ENCODE assay signal across 8 cellular contexts in the genomic region with DNA sequence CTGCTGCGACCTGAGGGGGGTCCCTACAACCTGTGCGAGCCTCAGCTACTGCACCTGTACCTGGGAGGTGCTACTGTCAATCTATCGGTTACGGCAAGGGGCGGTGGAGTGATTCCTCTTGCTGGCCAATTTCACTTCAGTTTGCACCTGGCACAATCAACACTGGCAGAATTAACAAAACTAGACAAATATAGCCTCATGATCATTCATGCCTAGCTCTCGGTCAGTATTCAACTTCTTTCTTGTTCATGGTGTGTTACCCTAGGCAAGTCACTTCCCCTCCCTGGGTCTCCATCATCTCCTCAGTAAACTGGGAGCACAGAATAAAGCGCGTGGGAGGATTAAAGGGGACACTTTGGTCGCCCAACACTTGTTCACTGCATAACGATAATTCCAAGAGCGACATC. TPM values are rescaled to one million over a fixed set of nuclear protein-coding genes. Genes with fewer than 3 reads are reported as not detected.
DNase-seq lines count a peak whose midpoint lies in the region; ATAC-seq and TF ChIP-seq lines count a peak whose summit lies in the region.

No MANE protein-coding gene starts in this region.

- no peaks in the 10 kb centered on the region for H3K27me3 ChIP-seq in left ventricle myocardium inferior (ENCODE audit: low read depth)
- H3K27me3 ChIP-seq in iPS-15b (ENCODE audit: control insufficient read depth, insufficient read depth, low read length): no peaks in the 10 kb centered on the region
- no peaks in the 10 kb centered on the region for H3K27me3 ChIP-seq in subcutaneous abdominal adipose tissue (ENCODE audit: control insufficient read depth in 5 of 5, insufficient read depth in 4 of 5, low read length in 5 of 5)

- ATAC-seq in Right ventricle myocardium inferior: no peak
- no peak for ATAC-seq in WTC11
- ATAC-seq in GM21825 (IDR thresholded peaks at IDR 0.05; ENCODE audit: unreplicated experiment): no peak

- H3K4me3 Mint-ChIP-seq in WTC11: peak overlapping the region; percentile 98

- DNase-seq in left ventricle myocardium inferior (no peak), Right ventricle myocardium inferior (ENCODE audit: missing footprints) (no peak), WTC11 (ENCODE audit: low spot score) (no peak), NCI-H510A treated with DMSO at 0.1 percent for 48 hours (lab: John Stamatoyannopoulos, UW) (no peak), midbrain (lab: John Stamatoyannopoulos, UW) (no peak)

- H3K36me3 Mint-ChIP-seq in WTC11: peaks cover 19% of the 10 kb centered on the region

- peaks cover 56% of the 10 kb centered on the region for H3K4me1 Mint-ChIP-seq in WTC11

- peak overlapping the region; percentile 94 for H3K27ac Mint-ChIP-seq in WTC11

- H3K36me3 ChIP-seq in left ventricle myocardium inferior (peaks cover 14% of the 10 kb centered on the region), iPS-15b (ENCODE audit: control insufficient read depth, insufficient read depth, low read length) (peaks cover 17% of the 10 kb centered on the region), subcutaneous abdominal adipose tissue (ENCODE audit: control insufficient read depth in 5 of 5, insufficient read depth in 5 of 5, low read length in 5 of 5) (peaks cover 0 to 21% (median 5%) of the 10 kb centered on the region in 5 donors)

- no peaks in the 10 kb centered on the region for H3K9me3 ChIP-seq in left ventricle myocardium inferior (replicated peaks)
- no peaks in the 10 kb centered on the region for H3K9me3 ChIP-seq in iPS-15b (ENCODE audit: control insufficient read depth, insufficient read depth, low read length)
- no peaks in the 10 kb centered on the region for H3K9me3 ChIP-seq in subcutaneous abdominal adipose tissue (ENCODE audit: control insufficient read depth in 5 of 5, low read length in 5 of 5)

- H3K4me1 ChIP-seq in left ventricle myocardium inferior: peaks cover 76% of the 10 kb centered on the region
- H3K4me1 ChIP-seq in iPS-15b (ENCODE audit: control insufficient read depth, insufficient read depth, low read length): peaks cover 14% of the 10 kb centered on the region
- peaks cover 10 to 52% (median 47%) of the 10 kb centered on the region in 5 donors for H3K4me1 ChIP-seq in subcutaneous abdominal adipose tissue (ENCODE audit: control insufficient read depth in 5 of 5, insufficient read depth in 5 of 5, low read length in 5 of 5)

- H3K4me3 ChIP-seq in left ventricle myocardium inferior (peak overlapping the region; percentile 72), iPS-15b (ENCODE audit: low read depth, low read length) (peak overlapping the region; percentile 82), subcutaneous abdominal adipose tissue (ENCODE audit: low read depth in 1 of 5, low read length in 5 of 5) (peak overlapping the region; percentile 85 to 90 (median 87))

- H3K9ac ChIP-seq in iPS-15b (ENCODE audit: low read depth, low read length) (peak overlapping the region; percentile 85), subcutaneous abdominal adipose tissue (ENCODE audit: low read length in 5 of 5) (peak overlapping the region; percentile 64 to 85 (median 81))

- no peaks in the 10 kb centered on the region for H3K9me3 Mint-ChIP-seq in WTC11

- H3K27me3 Mint-ChIP-seq in WTC11 (ENCODE audit: low read depth): peaks cover 2% of the 10 kb centered on the region; the same call in 1 of the 2 replicates

- CTCF ChIA-PET in WTC11 (lab: Charles Lee): interaction anchor here (0.6 kb wide), 1 partner anchor 820 kb away, joined by 6 read pairs; no protein-coding TSS in a partner anchor

- POLR2A ChIA-PET in WTC11 (lab: Charles Lee): interaction anchor here (0.6 kb wide), 1 partner anchor 140 kb away, joined by 4 read pairs; no protein-coding TSS in a partner anchor

- TF ChIP-seq CTCF in left ventricle myocardium inferior (IDR thresholded peaks at IDR 0.05; ENCODE audit: borderline replicate concordance): no peak
- no peak for TF ChIP-seq CTCF in WTC11 (IDR thresholded peaks at IDR 0.05)

- intact Hi-C loops in left ventricle myocardium inferior (cut with micrococcal nuclease) (no loop called here), Right ventricle myocardium inferior (cut with DNase I) (loop anchor here (5.0 kb wide), 1 partner anchor 153 kb away; the partner anchor contains the start of gene OCEL1)

- H3K27ac ChIP-seq in left ventricle myocardium inferior (replicated peaks) (peak overlapping the region; percentile 73), subcutaneous abdominal adipose tissue (ENCODE audit: low read depth, low read length) (peak overlapping the region; percentile 65)

TF ChIP-seq in WTC11, 78 proteins besides CTCF, POLR2A, EP300 and RAD21:
- TF ChIP-seq ZBTB43 (CRISPR knock-in tag; IDR thresholded peaks at IDR 0.05) (no peak), ATF6 (CRISPR knock-in tag; IDR thresholded peaks at IDR 0.05) (no peak), FOXK1 (CRISPR knock-in tag; IDR thresholded peaks at IDR 0.05) (no peak), IRF2 (CRISPR knock-in tag; IDR thresholded peaks at IDR 0.05; ENCODE audit: borderline replicate concordance, low read depth) (no peak), CREM (CRISPR knock-in tag; IDR thresholded peaks at IDR 0.05) (no peak), NFYB (CRISPR knock-in tag; conservative IDR thresholded peaks at IDR 0.05; ENCODE audit: low read depth) (no peak)
- TF ChIP-seq, protein P1, sequence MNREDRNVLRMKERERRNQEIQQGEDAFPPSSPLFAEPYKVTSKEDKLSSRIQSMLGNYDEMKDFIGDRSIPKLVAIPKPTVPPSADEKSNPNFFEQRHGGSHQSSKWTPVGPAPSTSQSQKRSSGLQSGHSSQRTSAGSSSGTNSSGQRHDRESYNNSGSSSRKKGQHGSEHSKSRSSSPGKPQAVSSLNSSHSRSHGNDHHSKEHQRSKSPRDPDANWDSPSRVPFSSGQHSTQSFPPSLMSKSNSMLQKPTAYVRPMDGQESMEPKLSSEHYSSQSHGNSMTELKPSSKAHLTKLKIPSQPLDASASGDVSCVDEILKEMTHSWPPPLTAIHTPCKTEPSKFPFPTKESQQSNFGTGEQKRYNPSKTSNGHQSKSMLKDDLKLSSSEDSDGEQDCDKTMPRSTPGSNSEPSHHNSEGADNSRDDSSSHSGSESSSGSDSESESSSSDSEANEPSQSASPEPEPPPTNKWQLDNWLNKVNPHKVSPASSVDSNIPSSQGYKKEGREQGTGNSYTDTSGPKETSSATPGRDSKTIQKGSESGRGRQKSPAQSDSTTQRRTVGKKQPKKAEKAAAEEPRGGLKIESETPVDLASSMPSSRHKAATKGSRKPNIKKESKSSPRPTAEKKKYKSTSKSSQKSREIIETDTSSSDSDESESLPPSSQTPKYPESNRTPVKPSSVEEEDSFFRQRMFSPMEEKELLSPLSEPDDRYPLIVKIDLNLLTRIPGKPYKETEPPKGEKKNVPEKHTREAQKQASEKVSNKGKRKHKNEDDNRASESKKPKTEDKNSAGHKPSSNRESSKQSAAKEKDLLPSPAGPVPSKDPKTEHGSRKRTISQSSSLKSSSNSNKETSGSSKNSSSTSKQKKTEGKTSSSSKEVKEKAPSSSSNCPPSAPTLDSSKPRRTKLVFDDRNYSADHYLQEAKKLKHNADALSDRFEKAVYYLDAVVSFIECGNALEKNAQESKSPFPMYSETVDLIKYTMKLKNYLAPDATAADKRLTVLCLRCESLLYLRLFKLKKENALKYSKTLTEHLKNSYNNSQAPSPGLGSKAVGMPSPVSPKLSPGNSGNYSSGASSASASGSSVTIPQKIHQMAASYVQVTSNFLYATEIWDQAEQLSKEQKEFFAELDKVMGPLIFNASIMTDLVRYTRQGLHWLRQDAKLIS (CRISPR knock-in tag; IDR thresholded peaks at IDR 0.05; ENCODE audit: borderline replicate concordance): no peak
TF ChIP-seq in WTC11: peak in this region for 0.

RNA-seq across cellular contexts. Expression of gene HAUS8, which starts 0.6 kb away (rescaled TPM):
- 3.5 TPM for total RNA-seq in left ventricle myocardium inferior
- 5.4 TPM for total RNA-seq in Right ventricle myocardium inferior
- 27.9 to 29.9 TPM (median 29.7 TPM) in 3 replicates for total RNA-seq in WTC11 (2021)

RNA-seq across cellular contexts. Expression of gene MYO9B, which starts 0.9 kb away (rescaled TPM):
- total RNA-seq in left ventricle myocardium inferior (30.7 TPM), Right ventricle myocardium inferior (33.2 TPM), WTC11 (2021) (70.3 to 94.3 TPM (median 73.4 TPM) in 3 replicates)

RNA-seq across cellular contexts. Expression of gene CPAMD8, which starts 48.0 kb away (rescaled TPM):
- total RNA-seq in left ventricle myocardium inferior (13.7 TPM), Right ventricle myocardium inferior (16.0 TPM), WTC11 (2021) (6.9 to 10.8 TPM (median 7.9 TPM) in 3 replicates)
